ENCODE assay signal across 27 cellular contexts in the genomic region with DNA sequence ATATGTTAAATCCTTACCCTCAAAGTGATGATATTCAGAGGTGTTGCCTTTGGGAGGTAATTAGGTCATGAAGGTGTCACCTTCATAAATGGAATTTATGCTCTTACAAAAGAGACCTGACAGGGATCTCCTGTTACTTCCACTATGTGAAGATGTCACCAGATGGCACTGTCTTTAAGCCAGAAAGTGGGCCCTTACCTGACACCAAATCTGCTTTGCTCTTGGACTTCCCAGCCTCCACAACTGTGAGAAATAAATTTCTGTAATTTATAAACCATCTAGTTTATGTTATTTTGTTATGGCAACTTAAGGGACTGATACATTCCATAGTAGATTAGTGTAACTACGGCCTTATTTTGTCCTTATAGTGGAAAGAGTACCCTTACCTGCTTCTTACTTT.
DNase-seq lines count a peak whose midpoint lies in the region; ATAC-seq and TF ChIP-seq lines count a peak whose summit lies in the region.
"Had no signal": no experiment of that assay in that cellular context is flagged by ENCODE, and none has a peak within 500 bp of the region (broad histone marks: within the 10 kb centered on the region; RNA-seq: fewer than 3 reads in every experiment).

No MANE protein-coding gene starts in this region.

- H3K9ac ChIP-seq in mesenchymal stem cell (ENCODE audit: low read length), result peak overlapping the region; percentile 78
- H3K9ac ChIP-seq: GM23248 had no signal

- H3K18ac ChIP-seq in mesenchymal stem cell (ENCODE audit: low read depth in 1 of 2, low read length in 2 of 2), result no peak overlapping the region

- POLR2A ChIA-PET in HEK293 (lab: Yijun Ruan, JAX), result no interaction called here

- no peaks in the 10 kb centered on the region for H3K4me1 ChIP-seq in HEK293 (ENCODE audit: control insufficient read depth, insufficient read depth, low read length)
- no peaks in the 10 kb centered on the region for H3K4me1 ChIP-seq in RWPE2 (ENCODE audit: insufficient read depth, poor library complexity, severe bottlenecking)
- H3K4me1 ChIP-seq in mesenchymal stem cell (ENCODE audit: control insufficient read depth, insufficient read depth, low read depth, low read length), result no peaks in the 10 kb centered on the region
- H3K4me1 ChIP-seq: HAP-1, Peyer's patch had no signal

- CTCF ChIA-PET in HEK293 (lab: Yijun Ruan, JAX), result interaction anchor here (0.7 kb wide), 1 partner anchor 54 kb away, joined by 4 read pairs; no protein-coding TSS in a partner anchor

- H4K8ac ChIP-seq in mesenchymal stem cell (ENCODE audit: low read length), result no peak overlapping the region

- H3K4ac ChIP-seq in mesenchymal stem cell (ENCODE audit: low read depth in 1 of 2, low read length in 2 of 2), result no peak overlapping the region

- H2BK120ac ChIP-seq in mesenchymal stem cell (ENCODE audit: low read depth, low read length), result no peak overlapping the region

- H3K36me3 ChIP-seq in HEK293 (ENCODE audit: control insufficient read depth in 2 of 2, insufficient read depth in 1 of 2, low read length in 2 of 2) (no peaks in the 10 kb centered on the region), RWPE2 (ENCODE audit: low read depth) (no peaks in the 10 kb centered on the region), mesenchymal stem cell (ENCODE audit: control insufficient read depth in 1 of 2, insufficient read depth in 2 of 2, low read depth in 1 of 2, low read length in 2 of 2) (no peaks in the 10 kb centered on the region)
- H3K36me3 ChIP-seq: HAP-1, Peyer's patch had no signal

- no peak overlapping the region for H3K4me2 ChIP-seq in mesenchymal stem cell (ENCODE audit: low read length, poor library complexity, severe bottlenecking)

- no peak overlapping the region for H2BK15ac ChIP-seq in mesenchymal stem cell (ENCODE audit: low read depth, poor library complexity, severe bottlenecking)

- no peak overlapping the region for H2AK5ac ChIP-seq in mesenchymal stem cell (ENCODE audit: low read length, severe bottlenecking)

- 100% methylated on average over 1 of the region's 1 CpG for WGBS in mesenchymal stem cell

- peak; percentile 17 for DNase-seq in DMS53 (lab: John Stamatoyannopoulos, UW)
- DNase-seq in DMS53 treated with DMSO at 0.1 percent for 48 hours (lab: John Stamatoyannopoulos, UW; ENCODE audit: unreplicated experiment), result no peak
- no peak for DNase-seq in RWPE2 (ENCODE audit: low spot score)
- DNase-seq in mesenchymal stem cell, result no peak
- DNase-seq in COLO829 (ENCODE audit: low spot score), result no peak
- DNase-seq: 8988T; AML-193; C1 segment of cervical spinal cord; CD8-positive, alpha-beta memory T cell; DMS79 treated with DMSO at 0.1 percent for 48 hours; NCI-H1105; NCI-H146; NCI-H2029; NCI-H446 treated with DMSO at 0.1 percent for 48 hours; NCI-H526 treated with DMSO at 0.1 percent for 48 hours; NK-92 treated with Interleukin-12 subunit alpha and Interleukin-12 subunit beta, amount 100 ng/mL, for 24 hours; Peyer's patch; SW 1271; T-helper 17 cell had no signal

- H2AFZ ChIP-seq in mesenchymal stem cell (ENCODE audit: low read depth, low read length), result no peak overlapping the region
- H2AFZ ChIP-seq: GM23248 had no signal

- no peaks in the 10 kb centered on the region for H3K9me3 ChIP-seq in HEK293 (ENCODE audit: control insufficient read depth, insufficient read depth, low read depth, low read length)
- no peaks in the 10 kb centered on the region for H3K9me3 ChIP-seq in RWPE2 (ENCODE audit: severe bottlenecking)
- peaks cover 2% of the 10 kb centered on the region for H3K9me3 ChIP-seq in mesenchymal stem cell (ENCODE audit: control insufficient read depth, low read length)
- H3K9me3 ChIP-seq: Peyer's patch had no signal

- H2BK5ac ChIP-seq in mesenchymal stem cell (ENCODE audit: low read depth, low read length, poor library complexity, severe bottlenecking), result no peak overlapping the region

- no peak overlapping the region for H2BK12ac ChIP-seq in mesenchymal stem cell (ENCODE audit: low read length in 2 of 2)

- H3K27ac ChIP-seq in HEK293 (ENCODE audit: extremely low read depth, low read depth, low read length) (no peak overlapping the region), RWPE2 (ENCODE audit: poor library complexity, severe bottlenecking) (no peak overlapping the region), mesenchymal stem cell (ENCODE audit: low read length, poor library complexity, severe bottlenecking) (no peak overlapping the region)
- H3K27ac ChIP-seq: GM23248, Peyer's patch had no signal

- TF ChIP-seq CTCF in HEK293 (tag by site-specific recombination; IDR thresholded peaks at IDR 0.05), result no peak
- TF ChIP-seq CTCF in RWPE2 (IDR thresholded peaks at IDR 0.05; ENCODE audit: poor library complexity, severe bottlenecking), result peak; percentile 27

- no peaks in the 10 kb centered on the region for H3K79me1 ChIP-seq in mesenchymal stem cell (replicated peaks; ENCODE audit: low read length, poor library complexity, severe bottlenecking)

- H3K4me3 ChIP-seq in HEK293 (ENCODE audit: low read depth, low read length), result no peak overlapping the region
- H3K4me3 ChIP-seq in RWPE2 (ENCODE audit: severe bottlenecking), result no peak overlapping the region
- no peak overlapping the region for H3K4me3 ChIP-seq in mesenchymal stem cell (ENCODE audit: insufficient read depth in 1 of 2, low read depth in 1 of 2, low read length in 2 of 2)
- H3K4me3 ChIP-seq: GM12878, GM23248, HAP-1, K562, Peyer's patch had no signal

- no peak overlapping the region for H3K14ac ChIP-seq in mesenchymal stem cell (ENCODE audit: low read length in 2 of 2)

- H4K91ac ChIP-seq in mesenchymal stem cell (ENCODE audit: low read length), result no peak overlapping the region

- ATAC-seq in RWPE2 (ENCODE audit: low read depth) (no peak), GM21717 (IDR thresholded peaks at IDR 0.05; ENCODE audit: unreplicated experiment) (no peak), GM18909 (IDR thresholded peaks at IDR 0.05; ENCODE audit: poor library complexity, unreplicated experiment) (no peak)
- ATAC-seq: GM12878, K562, Right ventricle myocardium inferior, T-helper 17 cell had no signal

- H3K27me3 ChIP-seq in RWPE2 (ENCODE audit: insufficient read depth, poor library complexity, severe bottlenecking) (no peaks in the 10 kb centered on the region), mesenchymal stem cell (ENCODE audit: control insufficient read depth in 1 of 2, insufficient read depth in 1 of 2, low read length in 2 of 2) (no peaks in the 10 kb centered on the region)
- H3K27me3 ChIP-seq: Peyer's patch had no signal

- no peak overlapping the region for H3K23ac ChIP-seq in mesenchymal stem cell (ENCODE audit: low read length in 2 of 2)

TF ChIP-seq in HEK293, 187 proteins besides CTCF, POLR2A, EP300 and RAD21:
- TF ChIP-seq SETDB1 (IDR thresholded peaks at IDR 0.05; ENCODE audit: insufficient read length, low read length), result peak; percentile 42
- TF ChIP-seq, protein P1, sequence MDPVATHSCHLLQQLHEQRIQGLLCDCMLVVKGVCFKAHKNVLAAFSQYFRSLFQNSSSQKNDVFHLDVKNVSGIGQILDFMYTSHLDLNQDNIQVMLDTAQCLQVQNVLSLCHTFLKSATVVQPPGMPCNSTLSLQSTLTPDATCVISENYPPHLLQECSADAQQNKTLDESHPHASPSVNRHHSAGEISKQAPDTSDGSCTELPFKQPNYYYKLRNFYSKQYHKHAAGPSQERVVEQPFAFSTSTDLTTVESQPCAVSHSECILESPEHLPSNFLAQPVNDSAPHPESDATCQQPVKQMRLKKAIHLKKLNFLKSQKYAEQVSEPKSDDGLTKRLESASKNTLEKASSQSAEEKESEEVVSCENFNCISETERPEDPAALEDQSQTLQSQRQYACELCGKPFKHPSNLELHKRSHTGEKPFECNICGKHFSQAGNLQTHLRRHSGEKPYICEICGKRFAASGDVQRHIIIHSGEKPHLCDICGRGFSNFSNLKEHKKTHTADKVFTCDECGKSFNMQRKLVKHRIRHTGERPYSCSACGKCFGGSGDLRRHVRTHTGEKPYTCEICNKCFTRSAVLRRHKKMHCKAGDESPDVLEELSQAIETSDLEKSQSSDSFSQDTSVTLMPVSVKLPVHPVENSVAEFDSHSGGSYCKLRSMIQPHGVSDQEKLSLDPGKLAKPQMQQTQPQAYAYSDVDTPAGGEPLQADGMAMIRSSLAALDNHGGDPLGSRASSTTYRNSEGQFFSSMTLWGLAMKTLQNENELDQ (tag by site-specific recombination; IDR thresholded peaks at IDR 0.05; ENCODE audit: low read depth), result no peak
